In the genomic region with DNA sequence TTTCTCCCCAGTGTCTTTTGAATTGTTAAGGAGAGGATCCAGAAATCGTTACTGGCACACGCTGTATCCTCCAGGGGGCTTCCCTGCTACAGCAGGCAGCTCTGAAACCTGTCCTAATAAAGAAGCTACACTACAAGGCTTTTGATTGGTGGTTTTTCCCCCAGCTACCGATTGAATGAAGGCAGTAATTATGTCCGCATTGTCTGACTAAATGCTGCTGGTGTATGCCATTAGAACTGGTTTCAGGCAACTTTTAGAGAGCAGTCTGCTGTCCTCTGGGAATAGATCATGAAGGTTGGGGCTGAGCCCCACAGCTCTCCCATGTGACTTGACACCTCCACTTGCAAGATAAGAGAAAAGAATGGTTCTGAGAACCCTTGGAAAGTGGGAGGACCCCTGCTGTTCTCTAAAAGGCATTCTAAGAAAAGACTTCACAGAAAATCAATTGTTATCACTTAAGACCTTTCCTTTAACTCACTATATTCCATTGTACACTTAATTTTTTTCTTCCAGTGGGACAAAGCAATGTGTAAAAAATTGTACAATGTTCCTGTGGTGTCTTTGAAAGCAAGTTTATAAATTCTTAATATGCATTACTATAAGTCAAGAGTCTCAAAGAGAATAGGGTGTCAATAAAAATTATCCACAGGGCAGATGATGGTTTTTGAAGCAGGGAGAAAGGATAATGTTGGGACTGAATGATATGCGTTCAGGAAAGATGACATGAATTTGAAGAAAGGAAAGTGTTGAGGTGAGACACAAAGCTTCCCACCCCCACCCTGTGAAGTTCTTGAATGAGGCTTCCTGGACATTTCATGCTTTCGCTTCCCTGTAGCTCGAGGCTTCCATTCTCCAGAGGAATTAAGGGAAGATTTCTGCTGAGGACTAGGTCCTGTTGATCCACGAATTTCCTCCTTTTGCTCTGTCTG, we compare ENCODE assay signal across 1 cellular context.
TF ChIP-seq lines count a peak whose summit lies in the region.

No MANE protein-coding gene starts in this region.

TF ChIP-seq in WTC11, 78 proteins besides CTCF, POLR2A, EP300 and RAD21 (continued from another document):
- TF ChIP-seq, protein P1, sequence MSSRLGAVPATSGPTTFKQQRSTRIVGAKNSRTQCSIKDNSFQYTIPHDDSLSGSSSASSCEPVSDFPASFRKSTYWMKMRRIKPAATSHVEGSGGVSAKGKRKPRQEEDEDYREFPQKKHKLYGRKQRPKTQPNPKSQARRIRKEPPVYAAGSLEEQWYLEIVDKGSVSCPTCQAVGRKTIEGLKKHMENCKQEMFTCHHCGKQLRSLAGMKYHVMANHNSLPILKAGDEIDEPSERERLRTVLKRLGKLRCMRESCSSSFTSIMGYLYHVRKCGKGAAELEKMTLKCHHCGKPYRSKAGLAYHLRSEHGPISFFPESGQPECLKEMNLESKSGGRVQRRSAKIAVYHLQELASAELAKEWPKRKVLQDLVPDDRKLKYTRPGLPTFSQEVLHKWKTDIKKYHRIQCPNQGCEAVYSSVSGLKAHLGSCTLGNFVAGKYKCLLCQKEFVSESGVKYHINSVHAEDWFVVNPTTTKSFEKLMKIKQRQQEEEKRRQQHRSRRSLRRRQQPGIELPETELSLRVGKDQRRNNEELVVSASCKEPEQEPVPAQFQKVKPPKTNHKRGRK (CRISPR knock-in tag; IDR thresholded peaks at IDR 0.05; ENCODE audit: borderline replicate concordance) = no peak
- TF ChIP-seq ZNF232 (CRISPR knock-in tag; IDR thresholded peaks at IDR 0.05) (no peak), ETV6 (CRISPR knock-in tag; IDR thresholded peaks at IDR 0.05) (peak; percentile 70; the same call in 1 of the 2 replicates), SMAD4 (CRISPR knock-in tag; IDR thresholded peaks at IDR 0.05) (no peak), IRF2 (CRISPR knock-in tag; IDR thresholded peaks at IDR 0.05; ENCODE audit: borderline replicate concordance, low read depth) (no peak), RELA (CRISPR knock-in tag; IDR thresholded peaks at IDR 0.05; ENCODE audit: borderline replicate concordance) (no peak), ATF1 (CRISPR knock-in tag; IDR thresholded peaks at IDR 0.05) (no peak), EMX1 (CRISPR knock-in tag; IDR thresholded peaks at IDR 0.05) (no peak), KAT7 (CRISPR knock-in tag; IDR thresholded peaks at IDR 0.05; ENCODE audit: borderline replicate concordance) (no peak), NFATC4 (CRISPR knock-in tag; IDR thresholded peaks at IDR 0.05) (no peak), FOXJ3 (CRISPR knock-in tag; IDR thresholded peaks at IDR 0.05; ENCODE audit: borderline replicate concordance) (no peak), SOX15 (CRISPR knock-in tag; IDR thresholded peaks at IDR 0.05) (no peak), MXD4 (CRISPR knock-in tag; IDR thresholded peaks at IDR 0.05; ENCODE audit: borderline replicate concordance) (no peak), CBFB (CRISPR knock-in tag; IDR thresholded peaks at IDR 0.05; ENCODE audit: low read depth) (no peak), CREB1 (CRISPR knock-in tag; IDR thresholded peaks at IDR 0.05) (no peak), ZNF138 (CRISPR knock-in tag; conservative IDR thresholded peaks at IDR 0.05) (no peak), MAX (CRISPR knock-in tag; IDR thresholded peaks at IDR 0.05) (peak; percentile 62; the same call in 1 of the 2 replicates), ZNF416 (CRISPR knock-in tag; IDR thresholded peaks at IDR 0.05) (no peak), MYBL2 (CRISPR knock-in tag; IDR thresholded peaks at IDR 0.05) (0 out of 2 replicates have a peak, but pooled peaks have one; percentile 32), TP53 (CRISPR knock-in tag; IDR thresholded peaks at IDR 0.05) (no peak), E2F5 (CRISPR knock-in tag; IDR thresholded peaks at IDR 0.05) (no peak), ESRRA (CRISPR knock-in tag; IDR thresholded peaks at IDR 0.05; ENCODE audit: borderline replicate concordance) (no peak), NR1H2 (CRISPR knock-in tag; IDR thresholded peaks at IDR 0.05) (no peak), ZNF317 (CRISPR knock-in tag; IDR thresholded peaks at IDR 0.05; ENCODE audit: borderline replicate concordance, low read depth) (no peak), HMGA2 (CRISPR knock-in tag; IDR thresholded peaks at IDR 0.05) (no peak), NFYB (CRISPR knock-in tag; conservative IDR thresholded peaks at IDR 0.05; ENCODE audit: low read depth) (no peak), ZNF396 (CRISPR knock-in tag; IDR thresholded peaks at IDR 0.05; ENCODE audit: borderline replicate concordance) (no peak)
- TF ChIP-seq, protein P2, sequence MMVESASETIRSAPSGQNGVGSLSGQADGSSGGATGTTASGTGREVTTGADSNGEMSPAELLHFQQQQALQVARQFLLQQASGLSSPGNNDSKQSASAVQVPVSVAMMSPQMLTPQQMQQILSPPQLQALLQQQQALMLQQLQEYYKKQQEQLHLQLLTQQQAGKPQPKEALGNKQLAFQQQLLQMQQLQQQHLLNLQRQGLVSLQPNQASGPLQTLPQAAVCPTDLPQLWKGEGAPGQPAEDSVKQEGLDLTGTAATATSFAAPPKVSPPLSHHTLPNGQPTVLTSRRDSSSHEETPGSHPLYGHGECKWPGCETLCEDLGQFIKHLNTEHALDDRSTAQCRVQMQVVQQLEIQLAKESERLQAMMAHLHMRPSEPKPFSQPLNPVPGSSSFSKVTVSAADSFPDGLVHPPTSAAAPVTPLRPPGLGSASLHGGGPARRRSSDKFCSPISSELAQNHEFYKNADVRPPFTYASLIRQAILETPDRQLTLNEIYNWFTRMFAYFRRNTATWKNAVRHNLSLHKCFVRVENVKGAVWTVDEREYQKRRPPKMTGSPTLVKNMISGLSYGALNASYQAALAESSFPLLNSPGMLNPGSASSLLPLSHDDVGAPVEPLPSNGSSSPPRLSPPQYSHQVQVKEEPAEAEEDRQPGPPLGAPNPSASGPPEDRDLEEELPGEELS (CRISPR knock-in tag; IDR thresholded peaks at IDR 0.05) = no peak
- TF ChIP-seq, protein P3, sequence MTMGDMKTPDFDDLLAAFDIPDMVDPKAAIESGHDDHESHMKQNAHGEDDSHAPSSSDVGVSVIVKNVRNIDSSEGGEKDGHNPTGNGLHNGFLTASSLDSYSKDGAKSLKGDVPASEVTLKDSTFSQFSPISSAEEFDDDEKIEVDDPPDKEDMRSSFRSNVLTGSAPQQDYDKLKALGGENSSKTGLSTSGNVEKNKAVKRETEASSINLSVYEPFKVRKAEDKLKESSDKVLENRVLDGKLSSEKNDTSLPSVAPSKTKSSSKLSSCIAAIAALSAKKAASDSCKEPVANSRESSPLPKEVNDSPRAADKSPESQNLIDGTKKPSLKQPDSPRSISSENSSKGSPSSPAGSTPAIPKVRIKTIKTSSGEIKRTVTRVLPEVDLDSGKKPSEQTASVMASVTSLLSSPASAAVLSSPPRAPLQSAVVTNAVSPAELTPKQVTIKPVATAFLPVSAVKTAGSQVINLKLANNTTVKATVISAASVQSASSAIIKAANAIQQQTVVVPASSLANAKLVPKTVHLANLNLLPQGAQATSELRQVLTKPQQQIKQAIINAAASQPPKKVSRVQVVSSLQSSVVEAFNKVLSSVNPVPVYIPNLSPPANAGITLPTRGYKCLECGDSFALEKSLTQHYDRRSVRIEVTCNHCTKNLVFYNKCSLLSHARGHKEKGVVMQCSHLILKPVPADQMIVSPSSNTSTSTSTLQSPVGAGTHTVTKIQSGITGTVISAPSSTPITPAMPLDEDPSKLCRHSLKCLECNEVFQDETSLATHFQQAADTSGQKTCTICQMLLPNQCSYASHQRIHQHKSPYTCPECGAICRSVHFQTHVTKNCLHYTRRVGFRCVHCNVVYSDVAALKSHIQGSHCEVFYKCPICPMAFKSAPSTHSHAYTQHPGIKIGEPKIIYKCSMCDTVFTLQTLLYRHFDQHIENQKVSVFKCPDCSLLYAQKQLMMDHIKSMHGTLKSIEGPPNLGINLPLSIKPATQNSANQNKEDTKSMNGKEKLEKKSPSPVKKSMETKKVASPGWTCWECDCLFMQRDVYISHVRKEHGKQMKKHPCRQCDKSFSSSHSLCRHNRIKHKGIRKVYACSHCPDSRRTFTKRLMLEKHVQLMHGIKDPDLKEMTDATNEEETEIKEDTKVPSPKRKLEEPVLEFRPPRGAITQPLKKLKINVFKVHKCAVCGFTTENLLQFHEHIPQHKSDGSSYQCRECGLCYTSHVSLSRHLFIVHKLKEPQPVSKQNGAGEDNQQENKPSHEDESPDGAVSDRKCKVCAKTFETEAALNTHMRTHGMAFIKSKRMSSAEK (CRISPR knock-in tag; IDR thresholded peaks at IDR 0.05; ENCODE audit: borderline replicate concordance) = peak; percentile 56; the same call in 1 of the 2 replicates
- TF ChIP-seq, protein P4, sequence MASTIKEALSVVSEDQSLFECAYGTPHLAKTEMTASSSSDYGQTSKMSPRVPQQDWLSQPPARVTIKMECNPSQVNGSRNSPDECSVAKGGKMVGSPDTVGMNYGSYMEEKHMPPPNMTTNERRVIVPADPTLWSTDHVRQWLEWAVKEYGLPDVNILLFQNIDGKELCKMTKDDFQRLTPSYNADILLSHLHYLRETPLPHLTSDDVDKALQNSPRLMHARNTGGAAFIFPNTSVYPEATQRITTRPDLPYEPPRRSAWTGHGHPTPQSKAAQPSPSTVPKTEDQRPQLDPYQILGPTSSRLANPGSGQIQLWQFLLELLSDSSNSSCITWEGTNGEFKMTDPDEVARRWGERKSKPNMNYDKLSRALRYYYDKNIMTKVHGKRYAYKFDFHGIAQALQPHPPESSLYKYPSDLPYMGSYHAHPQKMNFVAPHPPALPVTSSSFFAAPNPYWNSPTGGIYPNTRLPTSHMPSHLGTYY (CRISPR knock-in tag; IDR thresholded peaks at IDR 0.05) = no peak
- TF ChIP-seq, protein P5, sequence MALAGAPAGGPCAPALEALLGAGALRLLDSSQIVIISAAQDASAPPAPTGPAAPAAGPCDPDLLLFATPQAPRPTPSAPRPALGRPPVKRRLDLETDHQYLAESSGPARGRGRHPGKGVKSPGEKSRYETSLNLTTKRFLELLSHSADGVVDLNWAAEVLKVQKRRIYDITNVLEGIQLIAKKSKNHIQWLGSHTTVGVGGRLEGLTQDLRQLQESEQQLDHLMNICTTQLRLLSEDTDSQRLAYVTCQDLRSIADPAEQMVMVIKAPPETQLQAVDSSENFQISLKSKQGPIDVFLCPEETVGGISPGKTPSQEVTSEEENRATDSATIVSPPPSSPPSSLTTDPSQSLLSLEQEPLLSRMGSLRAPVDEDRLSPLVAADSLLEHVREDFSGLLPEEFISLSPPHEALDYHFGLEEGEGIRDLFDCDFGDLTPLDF (CRISPR knock-in tag; IDR thresholded peaks at IDR 0.05) = no peak
- TF ChIP-seq, protein P6, sequence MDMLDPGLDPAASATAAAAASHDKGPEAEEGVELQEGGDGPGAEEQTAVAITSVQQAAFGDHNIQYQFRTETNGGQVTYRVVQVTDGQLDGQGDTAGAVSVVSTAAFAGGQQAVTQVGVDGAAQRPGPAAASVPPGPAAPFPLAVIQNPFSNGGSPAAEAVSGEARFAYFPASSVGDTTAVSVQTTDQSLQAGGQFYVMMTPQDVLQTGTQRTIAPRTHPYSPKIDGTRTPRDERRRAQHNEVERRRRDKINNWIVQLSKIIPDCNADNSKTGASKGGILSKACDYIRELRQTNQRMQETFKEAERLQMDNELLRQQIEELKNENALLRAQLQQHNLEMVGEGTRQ (CRISPR knock-in tag; IDR thresholded peaks at IDR 0.05) = peak; percentile 56; the same call in 1 of the 2 replicates
- TF ChIP-seq, protein P7, sequence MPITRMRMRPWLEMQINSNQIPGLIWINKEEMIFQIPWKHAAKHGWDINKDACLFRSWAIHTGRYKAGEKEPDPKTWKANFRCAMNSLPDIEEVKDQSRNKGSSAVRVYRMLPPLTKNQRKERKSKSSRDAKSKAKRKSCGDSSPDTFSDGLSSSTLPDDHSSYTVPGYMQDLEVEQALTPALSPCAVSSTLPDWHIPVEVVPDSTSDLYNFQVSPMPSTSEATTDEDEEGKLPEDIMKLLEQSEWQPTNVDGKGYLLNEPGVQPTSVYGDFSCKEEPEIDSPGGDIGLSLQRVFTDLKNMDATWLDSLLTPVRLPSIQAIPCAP (CRISPR knock-in tag; IDR thresholded peaks at IDR 0.05) = no peak
TF ChIP-seq in WTC11: peak in this region for 6.
